ENCODE assay signal across 2 cellular contexts in genomic region chr1:52140633-52141512, GRCh38.
TF ChIP-seq lines count a peak whose summit lies in the region.

No MANE protein-coding gene starts in this region.

TF ChIP-seq in IMR-90, 13 proteins besides CTCF, POLR2A, EP300 and RAD21:
- TF ChIP-seq USF2 (IDR thresholded peaks at IDR 0.05; ENCODE audit: low read depth, low read length) (no peak), BHLHE40 (IDR thresholded peaks at IDR 0.05; ENCODE audit: low read depth, low read length) (no peak), ELK1 (IDR thresholded peaks at IDR 0.05; ENCODE audit: borderline replicate concordance, low read depth, low read length) (no peak), NFE2L2 (IDR thresholded peaks at IDR 0.05; ENCODE audit: low read depth, low read length) (no peak), RCOR1 (IDR thresholded peaks at IDR 0.05; ENCODE audit: insufficient replicate concordance, low read length) (no peak), MAFK (IDR thresholded peaks at IDR 0.05; ENCODE audit: low read depth, low read length) (no peak), FOS (IDR thresholded peaks at IDR 0.05; ENCODE audit: low read depth, low read length) (no peak), MAZ (IDR thresholded peaks at IDR 0.05; ENCODE audit: borderline replicate concordance, low read depth, low read length) (no peak), RFX5 (IDR thresholded peaks at IDR 0.05; ENCODE audit: low read depth, low read length) (no peak), CHD1 (IDR thresholded peaks at IDR 0.05; ENCODE audit: low read depth, low read length) (no peak)

TF ChIP-seq in GM12878, 131 proteins besides CTCF, POLR2A, EP300 and RAD21:
- TF ChIP-seq NR2F1 (conservative IDR thresholded peaks at IDR 0.05) (no peak), SUZ12 (IDR thresholded peaks at IDR 0.05; ENCODE audit: unreplicated experiment) (no peak), MTA3 (IDR thresholded peaks at IDR 0.05; ENCODE audit: borderline replicate concordance, low read length) (no peak), ZBED1 (IDR thresholded peaks at IDR 0.05; ENCODE audit: borderline replicate concordance) (no peak), PAX8 (IDR thresholded peaks at IDR 0.05) (no peak), REST (IDR thresholded peaks at IDR 0.05; ENCODE audit: low read depth, low read length) (no peak), NR2C1 (IDR thresholded peaks at IDR 0.05) (no peak), SREBF1 (IDR thresholded peaks at IDR 0.05; ENCODE audit: low read length) (no peak), BHLHE40 (IDR thresholded peaks at IDR 0.05; ENCODE audit: borderline replicate concordance in 1 of 2, low read depth in 2 of 2, low read length in 1 of 2) (no peak)
